ENCODE assay signal across 1 cellular context in genomic region chr7:128767475-128768110, GRCh38.
TF ChIP-seq lines count a peak whose summit lies in the region.

No MANE protein-coding gene starts in this region.

TF ChIP-seq in SK-N-SH treated with all-trans-retinoic acid at 6 μM for 48 hours, 23 proteins besides CTCF, POLR2A, EP300 and RAD21 (continued from another document):
- TF ChIP-seq BACH2 (CRISPR knock-in tag; IDR thresholded peaks at IDR 0.05; ENCODE audit: borderline replicate concordance) (no peak), ZNF8 (CRISPR knock-in tag; IDR thresholded peaks at IDR 0.05) (no peak), ISL1 (CRISPR knock-in tag; IDR thresholded peaks at IDR 0.05) (no peak), TCF4 (CRISPR knock-in tag; IDR thresholded peaks at IDR 0.05; ENCODE audit: borderline replicate concordance) (no peak), TSHZ2 (CRISPR knock-in tag; IDR thresholded peaks at IDR 0.05) (no peak)
